Comparison of ENCODE assay signal across 8 cellular contexts in the genomic region with DNA sequence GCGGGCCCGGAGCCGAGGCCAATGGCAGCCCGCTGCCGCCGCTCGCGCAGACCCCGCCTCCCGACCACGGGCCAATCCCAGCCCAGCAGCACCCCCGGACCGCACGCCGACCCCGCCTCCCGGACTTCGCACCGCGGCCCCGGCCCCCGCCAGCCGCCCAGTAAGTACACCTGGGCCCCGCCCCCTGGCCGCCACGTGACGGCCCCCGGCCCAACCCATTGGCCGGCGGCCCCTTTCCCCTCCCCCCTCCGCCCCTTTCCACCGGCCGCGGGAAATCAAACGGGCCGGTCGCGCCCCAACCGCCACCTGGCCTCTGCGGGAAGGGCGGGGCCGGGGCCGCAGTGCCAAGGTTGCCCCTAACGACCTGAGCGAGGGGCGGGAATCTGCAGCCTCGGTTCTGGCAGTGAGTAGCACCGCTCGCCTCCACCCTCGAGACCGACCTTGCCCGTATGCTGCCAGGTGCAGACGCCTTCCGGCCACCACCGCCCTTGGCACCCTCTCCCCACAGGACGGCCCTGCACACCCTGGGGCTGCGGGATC. TPM values are rescaled to one million over a fixed set of nuclear protein-coding genes. Genes with fewer than 3 reads are reported as not detected.
DNase-seq lines count a peak whose midpoint lies in the region; ATAC-seq, FAIRE-seq and TF ChIP-seq lines count a peak whose summit lies in the region.

A gene (minus strand): TSS at position 26 of the 540 bp plus-strand sequence. CDS start 139 bp downstream, outside the sequence.

- H3K9me3 ChIP-seq in body of pancreas = no peaks in the 10 kb centered on the region
- no peaks in the 10 kb centered on the region for H3K9me3 ChIP-seq in keratinocyte (ENCODE audit: control insufficient read depth, low read depth, low read length)

- peaks cover 2% of the 10 kb centered on the region for H4K20me1 ChIP-seq in keratinocyte (ENCODE audit: control insufficient read depth, extremely low read depth, insufficient read depth, low read length)

- H3K4me3 ChIP-seq in NB4 (ENCODE audit: low read depth, low read length) = no peak within 1 kb of the TSS
- no peak within 1 kb of the TSS for H3K4me3 ChIP-seq in body of pancreas
- peak within 1 kb of the TSS; percentile 15 to 37 (median 25) for H3K4me3 ChIP-seq in keratinocyte (ENCODE audit: control insufficient read depth in 2 of 3, extremely low read depth in 1 of 3, insufficient read depth in 2 of 3, low read depth in 1 of 3, low read length in 3 of 3)

- H3K27ac ChIP-seq in body of pancreas = no peak within 1 kb of the TSS
- no peak within 1 kb of the TSS for H3K27ac ChIP-seq in keratinocyte (ENCODE audit: control insufficient read depth, insufficient read depth, low read length)

- H3K27me3 ChIP-seq in body of pancreas (no peaks in the 10 kb centered on the region), keratinocyte (ENCODE audit: control insufficient read depth, extremely low read depth, insufficient read depth, low read length) (peaks cover 36% of the 10 kb centered on the region)

- FAIRE-seq in keratinocyte (lab: Jason Lieb, UNC) = no peak

- WGBS in body of pancreas, 2 donors = 1 to 2% methylated on average over 5 to 37 of the region's 57 CpGs

- peak; percentile 69 for ATAC-seq in body of pancreas
- no peak for ATAC-seq in GM19324 (IDR thresholded peaks at IDR 0.05; ENCODE audit: low FRiP score, unreplicated experiment)
- ATAC-seq in GM19452 (IDR thresholded peaks at IDR 0.05; ENCODE audit: unreplicated experiment) = no peak

- TF ChIP-seq POLR2A in NB4 (IDR thresholded peaks at IDR 0.05; ENCODE audit: extremely low read depth, insufficient read length) (no peak), body of pancreas (IDR thresholded peaks at IDR 0.05) (no peak)

- peak within 1 kb of the TSS; percentile 39 for H2AFZ ChIP-seq in keratinocyte (ENCODE audit: control insufficient read depth, low read length)

- H3K36me3 ChIP-seq in body of pancreas (replicated peaks in 1 of 2; ENCODE audit: insufficient read depth in 1 of 2, low read depth in 2 of 2) (no peaks in the 10 kb centered on the region), keratinocyte (ENCODE audit: control insufficient read depth in 2 of 2, extremely low read depth in 1 of 2, insufficient read depth in 2 of 2, low read length in 2 of 2) (no peaks in the 10 kb centered on the region)

- H3K79me2 ChIP-seq in keratinocyte (ENCODE audit: control insufficient read depth, insufficient read depth, low read length) = no peaks in the 10 kb centered on the region

- dilution Hi-C loops in keratinocyte (cut with MboI; ENCODE audit: extremely low pct_ligation_motif_present, low sequenced_read_pairs) = no loop called here

- DNase-seq in GF-D8 (lab: John Stamatoyannopoulos, UW) (peak; percentile 61), NB4 (ENCODE audit: low read depth) (peak; percentile 59), T-helper 22 cell (ENCODE audit: low read depth) (peak; percentile 76), body of pancreas (peak; percentile 76 to 86 (median 82)), keratinocyte (ENCODE audit: low read depth, low spot score) (no peak)
- peak; percentile 73 for DNase-seq in stimulated activated CD4-positive, alpha-beta T cell treated with anti-CD3 and anti-CD28 coated beads, Interleukin-4, amount 100 ng/mL, for 24 hours

- no peaks in the 10 kb centered on the region for H3K9me1 ChIP-seq in keratinocyte (ENCODE audit: control insufficient read depth, extremely low read depth, insufficient read depth, low read length)

- H3K9ac ChIP-seq in keratinocyte (ENCODE audit: control insufficient read depth, extremely low read depth, insufficient read depth, low read length) = no peak within 1 kb of the TSS

- peak within 1 kb of the TSS; percentile 73 for H3K4me2 ChIP-seq in keratinocyte (ENCODE audit: control insufficient read depth, extremely low read depth, insufficient read depth, low read depth, low read length)

- intact Hi-C loops in body of pancreas (cut with DNase I) = no loop called here

- no peak for TF ChIP-seq CTCF in NB4 (IDR thresholded peaks at IDR 0.05; ENCODE audit: low read depth, low read length)
- peak in 1 of 7 experiments; percentile 9 for TF ChIP-seq CTCF in body of pancreas (IDR thresholded peaks at IDR 0.05)
- TF ChIP-seq CTCF in keratinocyte (optimal IDR thresholded peaks at IDR 0.05 in 1 of 3, IDR thresholded peaks at IDR 0.05 in 1 of 3, conservative IDR thresholded peaks at IDR 0.05 in 1 of 3; ENCODE audit: extremely low read depth in 1 of 3, insufficient read depth in 2 of 3, low read length in 3 of 3) = no peak

- H3K4me1 ChIP-seq in body of pancreas (peaks cover 32% of the 10 kb centered on the region), keratinocyte (ENCODE audit: control insufficient read depth, extremely low read depth, insufficient read depth, low read length) (peaks cover 23% of the 10 kb centered on the region)

RNA-seq across cellular contexts. Expression of the gene that starts here (rescaled TPM):
- 1 to 10 TPM in 1 of 2 donors, under 1 TPM in 1; 0.26 to 1.3 TPM for total RNA-seq in body of pancreas
- polyA plus RNA-seq in keratinocyte = 0.01 to 0.05 TPM (median 0.05 TPM) in 3 replicates
- not detected for polyA plus RNA-seq in keratinocyte (2011; ENCODE audit: low read depth)
- 0.05 TPM in 1 of 2 replicates, not detected in the other for polyA plus RNA-seq in keratinocyte (2011; cell fraction: cytosol; rRNA removed)
- polyA plus RNA-seq in keratinocyte (2011; cell fraction: nucleus; rRNA removed) = 0.09 and 0.20 TPM in 2 replicates
- polyA plus RNA-seq in keratinocyte (2012; ENCODE audit: low replicate concordance) = 0.09 and 0.20 TPM in 2 replicates
- not detected in 3 replicates for polyA minus RNA-seq in keratinocyte
- not detected for polyA minus RNA-seq in keratinocyte (2011; cell fraction: cytosol; rRNA and poly(A)+ RNA removed)
- polyA minus RNA-seq in keratinocyte (2011; cell fraction: nucleus; rRNA and poly(A)+ RNA removed) = not detected in 2 replicates

Comparison
In these comparisons a context has a peak if more than half of its experiments do, and no peak if none do; other contexts are left out.
1. H3K4me3 ChIP-seq: peak in keratinocyte (3 of 3); none in NB4 (single experiment) and body of pancreas (0 of 2).